In the genomic region with DNA sequence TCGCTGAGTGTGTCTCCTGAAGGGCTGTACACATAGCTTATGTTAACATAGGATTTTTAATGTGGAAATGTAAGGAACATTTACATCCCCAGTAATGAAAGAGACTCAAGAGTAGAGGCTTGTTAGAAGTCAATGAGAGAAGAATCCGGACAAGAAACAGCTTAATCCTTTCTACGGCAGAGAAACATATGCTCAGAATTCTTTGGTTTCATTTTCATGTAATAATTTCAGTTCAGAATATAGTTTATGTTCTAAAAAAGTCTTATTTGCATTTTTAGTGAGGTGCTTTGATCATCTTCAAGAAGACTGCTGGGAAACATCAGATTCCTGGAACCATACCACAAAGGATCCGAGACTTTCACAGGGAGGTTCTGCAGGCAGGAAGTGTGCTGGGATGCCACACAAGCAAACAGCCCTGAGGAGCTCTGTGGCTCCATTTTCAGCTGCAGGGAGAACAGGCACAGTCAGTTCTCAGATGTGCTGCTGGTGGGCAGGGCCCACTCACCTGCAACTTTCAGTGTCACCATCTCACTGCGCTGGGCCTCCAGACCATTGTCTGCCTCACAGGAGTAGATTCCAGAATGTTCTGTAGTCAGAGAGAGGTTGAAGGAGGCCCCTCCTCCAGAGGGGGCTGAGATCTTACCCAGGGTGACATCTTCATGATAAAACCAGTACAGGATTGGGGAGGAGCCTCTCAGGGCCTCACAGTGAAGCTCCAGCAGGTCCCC, we compare ENCODE assay signal across 14 cellular contexts. TPM values are rescaled to one million over a fixed set of nuclear protein-coding genes. Genes with fewer than 3 reads are reported as not detected.
DNase-seq lines count a peak whose midpoint lies in the region; ATAC-seq and TF ChIP-seq lines count a peak whose summit lies in the region.
"Had no signal": no experiment of that assay in that cellular context is flagged by ENCODE, and none has a peak within 500 bp of the region (broad histone marks: within the 10 kb centered on the region; RNA-seq: fewer than 3 reads in every experiment).

No MANE protein-coding gene starts in this region.

- DNase-seq in GM20000 (ENCODE audit: low spot score), result peak; percentile 38
- no peak for DNase-seq in activated B cell treated with CpG ODN at 0.5 μM for 24 hours
- no peak for DNase-seq in retina
- no peak for DNase-seq in NCI-H446 treated with DMSO at 0.1 percent for 48 hours (lab: John Stamatoyannopoulos, UW)
- no peak for DNase-seq in NCI-H2081 treated with DMSO at 0.1 percent for 48 hours (lab: John Stamatoyannopoulos, UW)
- no peak for DNase-seq in natural killer cell treated with Interleukin-12 subunit alpha and Interleukin-12 subunit beta and Interleukin-15 and Interleukin-18, amount 100 ng/mL, for 72 hours (ENCODE audit: low spot score)
- DNase-seq: activated CD4-positive, CD25-positive, alpha-beta regulatory T cell; activated gamma-delta T cell; kidney; NCI-H345; SHP77 had no signal

- peak overlapping the region; percentile 42 for H3K4me3 Mint-ChIP-seq in activated B cell treated with CpG ODN at 0.5 μM for 24 hours
- H3K4me3 Mint-ChIP-seq in natural killer cell treated with Interleukin-12 subunit alpha and Interleukin-12 subunit beta and Interleukin-15 and Interleukin-18, amount 100 ng/mL, for 72 hours, result no peak overlapping the region

- H3K27ac Mint-ChIP-seq in activated B cell treated with CpG ODN at 0.5 μM for 24 hours, result peak overlapping the region; percentile 62
- no peak overlapping the region for H3K27ac Mint-ChIP-seq in natural killer cell treated with Interleukin-12 subunit alpha and Interleukin-12 subunit beta and Interleukin-15 and Interleukin-18, amount 100 ng/mL, for 72 hours

- no peaks in the 10 kb centered on the region for H3K9me3 Mint-ChIP-seq in activated B cell treated with CpG ODN at 0.5 μM for 24 hours
- H3K9me3 Mint-ChIP-seq in natural killer cell treated with Interleukin-12 subunit alpha and Interleukin-12 subunit beta and Interleukin-15 and Interleukin-18, amount 100 ng/mL, for 72 hours, result no peaks in the 10 kb centered on the region

- no peak for TF ChIP-seq CTCF in GM20000 (IDR thresholded peaks at IDR 0.05; ENCODE audit: extremely low read depth, missing control alignments)
- no peak for TF ChIP-seq CTCF in activated B cell treated with CpG ODN at 0.5 μM for 24 hours (IDR thresholded peaks at IDR 0.05)

- POLR2A ChIA-PET in activated B cell treated with CpG ODN at 0.5 μM for 24 hours (lab: Charles Lee), result interaction anchor here (1.2 kb wide), 1 partner anchor 45 kb away, joined by 6 read pairs; no protein-coding TSS in a partner anchor

- H3K4me1 Mint-ChIP-seq in activated B cell treated with CpG ODN at 0.5 μM for 24 hours, result peaks cover 21% of the 10 kb centered on the region
- no peaks in the 10 kb centered on the region for H3K4me1 Mint-ChIP-seq in natural killer cell treated with Interleukin-12 subunit alpha and Interleukin-12 subunit beta and Interleukin-15 and Interleukin-18, amount 100 ng/mL, for 72 hours (ENCODE audit: low read depth in 2 of 2)

- ATAC-seq in GM18517 (IDR thresholded peaks at IDR 0.05; ENCODE audit: unreplicated experiment), result peak; percentile 82
- peak; percentile 79 for ATAC-seq in HG03025 (IDR thresholded peaks at IDR 0.05; ENCODE audit: low FRiP score, unreplicated experiment)
- no peak for ATAC-seq in activated B cell treated with CpG ODN at 0.5 μM for 24 hours (ENCODE audit: low read depth)
- ATAC-seq in natural killer cell treated with Interleukin-12 subunit alpha and Interleukin-12 subunit beta and Interleukin-15 and Interleukin-18, amount 100 ng/mL, for 72 hours, result no peak

- intact Hi-C loops in activated B cell treated with CpG ODN at 0.5 μM for 24 hours (cut with micrococcal nuclease), result no loop called here

- H3K27me3 Mint-ChIP-seq in activated B cell treated with CpG ODN at 0.5 μM for 24 hours, result no peaks in the 10 kb centered on the region
- H3K27me3 Mint-ChIP-seq in natural killer cell treated with Interleukin-12 subunit alpha and Interleukin-12 subunit beta and Interleukin-15 and Interleukin-18, amount 100 ng/mL, for 72 hours, result peaks cover 11 to 19% of the 10 kb centered on the region in 2 donors

- peaks cover 47% of the 10 kb centered on the region for H3K36me3 Mint-ChIP-seq in activated B cell treated with CpG ODN at 0.5 μM for 24 hours (ENCODE audit: low read depth)
- no peaks in the 10 kb centered on the region for H3K36me3 Mint-ChIP-seq in natural killer cell treated with Interleukin-12 subunit alpha and Interleukin-12 subunit beta and Interleukin-15 and Interleukin-18, amount 100 ng/mL, for 72 hours

- CTCF ChIA-PET in activated B cell treated with CpG ODN at 0.5 μM for 24 hours (lab: Charles Lee), result no interaction called here

RNA-seq across cellular contexts. Expression of a gene that starts 28.4 kb away (rescaled TPM):
- 40.4 and 55.4 TPM in 2 replicates for total RNA-seq in activated B cell treated with CpG ODN at 0.5 μM for 24 hours
- total RNA-seq in natural killer cell treated with Interleukin-12 subunit alpha and Interleukin-12 subunit beta and Interleukin-15 and Interleukin-18, amount 100 ng/mL, for 72 hours, result under 1 TPM in 1 of 2 donors, not detected in 1; 0.39 TPM
- total RNA-seq: M059J had no signal

Comparison
In these comparisons a context has a peak if more than half of its experiments do, and no peak if none do; other contexts are left out.
1. ATAC-seq: peak in GM18517 (single experiment) and HG03025 (single experiment); none in activated B cell treated with CpG ODN at 0.5 μM for 24 hours (single experiment) and natural killer cell treated with Interleukin-12 subunit alpha and Interleukin-12 subunit beta and Interleukin-15 and Interleukin-18, amount 100 ng/mL, for 72 hours (0 of 2).
2. RNA of a gene that starts 28.4 kb away (total RNA-seq): 40.4 to 55.4 TPM in activated B cell treated with CpG ODN at 0.5 μM for 24 hours; 0.39 TPM in natural killer cell treated with Interleukin-12 subunit alpha and Interleukin-12 subunit beta and Interleukin-15 and Interleukin-18, amount 100 ng/mL, for 72 hours; every median in the first group is over 10 times any median in the second.